In the genomic region with DNA sequence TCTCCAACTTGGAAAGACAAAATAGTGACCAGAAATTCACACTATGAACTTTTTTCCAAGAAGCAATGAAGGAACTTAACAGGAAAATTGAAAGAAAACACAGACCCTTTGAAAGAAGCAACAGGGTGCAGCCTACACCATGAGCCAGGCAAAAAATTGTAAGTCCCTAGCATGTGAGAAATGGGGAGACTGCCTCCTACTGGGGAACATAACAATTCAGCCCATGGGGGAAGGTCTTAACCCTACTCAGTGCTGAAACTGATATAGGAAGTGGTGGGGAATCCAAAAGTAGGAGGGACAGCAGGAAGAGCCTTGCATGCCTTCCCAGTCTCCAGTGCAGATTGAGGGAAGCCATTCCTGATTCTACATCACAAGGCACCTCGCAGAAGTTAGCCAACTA, we compare ENCODE assay signal across 27 cellular contexts.
A peak's percentile ranks its signal among the peaks of the same experiment; 100 is the strongest.
DNase-seq lines count a peak whose midpoint lies in the region; ATAC-seq, FAIRE-seq and TF ChIP-seq lines count a peak whose summit lies in the region.
"Had no signal": no experiment of that assay in that cellular context is flagged by ENCODE, and none has a peak within 500 bp of the region (broad histone marks: within the 10 kb centered on the region; RNA-seq: fewer than 3 reads in every experiment).

No MANE protein-coding gene starts in this region.

- H3K9me3 Mint-ChIP-seq in WTC11 (peaks cover 17% of the 10 kb centered on the region; the same call in 1 of the 2 replicates), MCF 10A (ENCODE audit: unreplicated experiment) (peaks cover 8% of the 10 kb centered on the region)

- no peak overlapping the region for H2BK15ac ChIP-seq in mesendoderm (replicated peaks; ENCODE audit: low read depth)

- ATAC-seq in WTC11: peak; percentile 95
- ATAC-seq: CD8-positive, alpha-beta T cell; K562 had no signal

- H3K27ac Mint-ChIP-seq in WTC11 (no peak overlapping the region), MCF 10A (ENCODE audit: low read depth, unreplicated experiment) (no peak overlapping the region)
- H3K27ac Mint-ChIP-seq: CD8-positive, alpha-beta T cell had no signal

- BruUV-seq in MCF 10A (replicated peaks; lab: Mats Ljungman, UMichigan): no TSS peak

- POLR2A ChIA-PET in WTC11 (lab: Charles Lee) (no interaction called here), MCF 10A (lab: Yijun Ruan, JAX) (no interaction called here)

- H3K18ac ChIP-seq in mesendoderm (ENCODE audit: low read length): no peak overlapping the region

- no peak overlapping the region for H3K4me3 Mint-ChIP-seq in WTC11
- H3K4me3 Mint-ChIP-seq in MCF 10A (ENCODE audit: unreplicated experiment): no peak overlapping the region
- H3K4me3 Mint-ChIP-seq: CD8-positive, alpha-beta T cell had no signal

- H2AK5ac ChIP-seq in mesendoderm (ENCODE audit: low read length): no peak overlapping the region

- no peaks in the 10 kb centered on the region for H3K4me1 ChIP-seq in mesendoderm (ENCODE audit: control insufficient read depth, low read depth, low read length)
- H3K4me1 ChIP-seq in small intestine (ENCODE audit: control insufficient read depth in 2 of 2, insufficient read depth in 1 of 2, low read depth in 1 of 2, low read length in 1 of 2): no peaks in the 10 kb centered on the region
- H3K4me1 ChIP-seq: SJSA1 had no signal

- H3K56ac ChIP-seq in mesendoderm (ENCODE audit: low read length): no peak overlapping the region

- H3K4me2 ChIP-seq in mesendoderm (ENCODE audit: low read length): no peak overlapping the region

- DNase-seq in WTC11 (ENCODE audit: low spot score) (no peak), mesendoderm (peak; percentile 34), MCF 10A (ENCODE audit: unreplicated experiment) (no peak), germinal center (ENCODE audit: low spot score) (no peak), small intestine (no peak)
- DNase-seq: C1 segment of cervical spinal cord; CD8-positive, alpha-beta T cell; DMS 273 treated with DMSO at 0.1 percent for 48 hours; DMS79; GF-D8; H7; Kasumi-1; MV-4-11; NCI-H1105 treated with DMSO at 0.1 percent for 48 hours; NCI-H146; NCI-H2029; NCI-H446; NCI-H524 treated with DMSO at 0.1 percent for 48 hours; NCI-H774; Right ventricle myocardium superior; RPMI8226 had no signal

- no peak overlapping the region for H3K4ac ChIP-seq in mesendoderm (ENCODE audit: low read depth, low read length)

- H3K9ac ChIP-seq in mesendoderm (ENCODE audit: low read length): no peak overlapping the region

- H3K27me3 Mint-ChIP-seq in WTC11 (ENCODE audit: low read depth) (no peaks in the 10 kb centered on the region), MCF 10A (ENCODE audit: insufficient read depth, unreplicated experiment) (no peaks in the 10 kb centered on the region)

- H3K4me1 Mint-ChIP-seq in WTC11: no peaks in the 10 kb centered on the region
- H3K4me1 Mint-ChIP-seq in MCF 10A (ENCODE audit: insufficient read depth, unreplicated experiment): no peaks in the 10 kb centered on the region

- WGBS in mesendoderm (ENCODE audit: extremely low coverage, insufficient coverage, low lambda C conversion rate): no CpG with 5 or more reads among the region's 1 CpG
- WGBS in small intestine, 3 donors: 69 to 74% (median 73%) methylated on average over 1 of the region's 1 CpG

- 0 out of 2 replicates have a peak, but pooled peaks have one; percentile 4 for TF ChIP-seq CTCF in C4-2B (conservative IDR thresholded peaks at IDR 0.05)
- TF ChIP-seq CTCF in GM12875 (IDR thresholded peaks at IDR 0.05; ENCODE audit: borderline replicate concordance, insufficient read depth, low read depth, low read length): peak; percentile 10; the same call in 1 of the 2 replicates
- no peak for TF ChIP-seq CTCF in WTC11 (IDR thresholded peaks at IDR 0.05)
- TF ChIP-seq CTCF in MCF 10A (IDR thresholded peaks at IDR 0.05; ENCODE audit: unreplicated experiment): no peak

- no peaks in the 10 kb centered on the region for H3K79me2 ChIP-seq in mesendoderm (ENCODE audit: control insufficient read depth, insufficient read depth, low read length)

- H3K4me3 ChIP-seq in GM12875 (ENCODE audit: low read depth, low read length): no peak overlapping the region
- H3K4me3 ChIP-seq in mesendoderm (ENCODE audit: low read length): no peak overlapping the region
- H3K4me3 ChIP-seq in small intestine (ENCODE audit: low read depth in 1 of 2, low read length in 2 of 2): no peak overlapping the region
- H3K4me3 ChIP-seq: K562, SJSA1 had no signal

- H2BK5ac ChIP-seq in mesendoderm (ENCODE audit: low read length): no peak overlapping the region

- no peak overlapping the region for H4K8ac ChIP-seq in mesendoderm (ENCODE audit: low read depth, low read length)

- no peak overlapping the region for H2BK120ac ChIP-seq in mesendoderm (ENCODE audit: low read depth, low read length)

- intact Hi-C loops in MCF 10A (cut with micrococcal nuclease): no loop called here

- no peaks in the 10 kb centered on the region for H3K79me1 ChIP-seq in mesendoderm (ENCODE audit: low read length)

- no peak overlapping the region for H4K5ac ChIP-seq in mesendoderm (ENCODE audit: low read length)

- H3K27ac ChIP-seq in C4-2B (no peak overlapping the region), mesendoderm (ENCODE audit: low read depth, low read length) (no peak overlapping the region), small intestine (ENCODE audit: low read depth in 1 of 2, low read length in 1 of 2) (no peak overlapping the region)
- H3K27ac ChIP-seq: SJSA1 had no signal

- no peak for FAIRE-seq in small intestine (lab: Jason Lieb, UNC)
- FAIRE-seq: GM12891, HTR-8/SVneo, K562 had no signal

- CTCF ChIA-PET in WTC11 (lab: Charles Lee): no interaction called here
- CTCF ChIA-PET in MCF 10A (lab: Yijun Ruan, JAX): no interaction called here

- no peak overlapping the region for H3K23ac ChIP-seq in mesendoderm (ENCODE audit: low read length)

- H3K36me3 ChIP-seq in mesendoderm (ENCODE audit: control insufficient read depth, insufficient read depth, low read length): no peaks in the 10 kb centered on the region
- no peaks in the 10 kb centered on the region for H3K36me3 ChIP-seq in small intestine (ENCODE audit: control insufficient read depth in 2 of 2, insufficient read depth in 2 of 2, low read length in 2 of 2)
- H3K36me3 ChIP-seq: SJSA1 had no signal

- H3K36me3 Mint-ChIP-seq in WTC11 (no peaks in the 10 kb centered on the region), MCF 10A (ENCODE audit: insufficient read depth, unreplicated experiment) (no peaks in the 10 kb centered on the region)
- H3K36me3 Mint-ChIP-seq: CD8-positive, alpha-beta T cell had no signal

- H3K27me3 ChIP-seq in mesendoderm (ENCODE audit: insufficient read depth, low read length, poor library complexity): no peaks in the 10 kb centered on the region
- peaks cover 0 to 2% of the 10 kb centered on the region in 2 donors for H3K27me3 ChIP-seq in small intestine (ENCODE audit: control insufficient read depth in 2 of 2, insufficient read depth in 2 of 2, low read length in 2 of 2)
- H3K27me3 ChIP-seq: SJSA1 had no signal

- no peaks in the 10 kb centered on the region for H3K9me3 ChIP-seq in small intestine (ENCODE audit: control insufficient read depth, low read depth)
- H3K9me3 ChIP-seq: SJSA1 had no signal

TF ChIP-seq in WTC11, 78 proteins besides CTCF, POLR2A, EP300 and RAD21:
- TF ChIP-seq, protein P1, sequence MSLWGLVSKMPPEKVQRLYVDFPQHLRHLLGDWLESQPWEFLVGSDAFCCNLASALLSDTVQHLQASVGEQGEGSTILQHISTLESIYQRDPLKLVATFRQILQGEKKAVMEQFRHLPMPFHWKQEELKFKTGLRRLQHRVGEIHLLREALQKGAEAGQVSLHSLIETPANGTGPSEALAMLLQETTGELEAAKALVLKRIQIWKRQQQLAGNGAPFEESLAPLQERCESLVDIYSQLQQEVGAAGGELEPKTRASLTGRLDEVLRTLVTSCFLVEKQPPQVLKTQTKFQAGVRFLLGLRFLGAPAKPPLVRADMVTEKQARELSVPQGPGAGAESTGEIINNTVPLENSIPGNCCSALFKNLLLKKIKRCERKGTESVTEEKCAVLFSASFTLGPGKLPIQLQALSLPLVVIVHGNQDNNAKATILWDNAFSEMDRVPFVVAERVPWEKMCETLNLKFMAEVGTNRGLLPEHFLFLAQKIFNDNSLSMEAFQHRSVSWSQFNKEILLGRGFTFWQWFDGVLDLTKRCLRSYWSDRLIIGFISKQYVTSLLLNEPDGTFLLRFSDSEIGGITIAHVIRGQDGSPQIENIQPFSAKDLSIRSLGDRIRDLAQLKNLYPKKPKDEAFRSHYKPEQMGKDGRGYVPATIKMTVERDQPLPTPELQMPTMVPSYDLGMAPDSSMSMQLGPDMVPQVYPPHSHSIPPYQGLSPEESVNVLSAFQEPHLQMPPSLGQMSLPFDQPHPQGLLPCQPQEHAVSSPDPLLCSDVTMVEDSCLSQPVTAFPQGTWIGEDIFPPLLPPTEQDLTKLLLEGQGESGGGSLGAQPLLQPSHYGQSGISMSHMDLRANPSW (CRISPR knock-in tag; conservative IDR thresholded peaks at IDR 0.05; ENCODE audit: low read depth): no peak
- TF ChIP-seq MAX (CRISPR knock-in tag; IDR thresholded peaks at IDR 0.05): no peak
- TF ChIP-seq SMAD4 (CRISPR knock-in tag; IDR thresholded peaks at IDR 0.05): no peak

Comparison
In these comparisons a context has a peak if more than half of its experiments do, and no peak if none do; other contexts are left out.
1. CTCF ChIP-seq: peak in C4-2B (single experiment) and GM12875 (single experiment); none in WTC11 (single experiment) and MCF 10A (single experiment).